In genomic region chr16:3562914-3563480, GRCh38 we compare ENCODE assay signal across 22 cellular contexts. TPM values are rescaled to one million over a fixed set of nuclear protein-coding genes. Genes with fewer than 3 reads are reported as not detected.
"Had no signal": no experiment of that assay in that cellular context is flagged by ENCODE, and none has a peak within 500 bp of the region (broad histone marks: within the 10 kb centered on the region; RNA-seq: fewer than 3 reads in every experiment).

No MANE protein-coding gene starts in this region.

- H3K4me3 ChIP-seq: MG63, SJCRH30 had no signal

- H3K27me3 ChIP-seq: MG63, SJCRH30 had no signal

- H3K27ac ChIP-seq: SJCRH30 had no signal

- DNase-seq: IMR-90, Karpas-422, KG1, MG63, NCI-H1092 treated with DMSO at 0.1 percent for 48 hours, NCI-H1436, NCI-H187, NCI-H2029, NCI-H2081 treated with DMSO at 0.1 percent for 48 hours, NCI-H2171, NCI-H226, NCI-H446, NCI-H510A, NCI-H524 treated with DMSO at 0.1 percent for 48 hours, NCI-H69, NCI-H774, RPMI8226, SHP77 treated with DMSO at 0.1 percent for 48 hours, SJCRH30 had no signal

- ATAC-seq: HepG2, SK-N-SH treated with all-trans-retinoic acid at 6 μM for 48 hours had no signal

- H3K36me3 ChIP-seq: MG63, SJCRH30 had no signal

- H3K9me3 ChIP-seq: MG63, SJCRH30 had no signal

- FAIRE-seq: HepG2, RCC 7860 had no signal

RNA-seq across cellular contexts. Expression of gene NLRC3, which starts 14.2 kb away (rescaled TPM):
- total RNA-seq: HepG2, IMR-90 had no signal
- polyA plus RNA-seq: HepG2, IMR-90 had no signal
